In genomic region chr10:122373713-122374112, GRCh38 we compare ENCODE assay signal across 8 cellular contexts. TPM values are rescaled to one million over a fixed set of nuclear protein-coding genes. Genes with fewer than 3 reads are reported as not detected.
DNase-seq lines count a peak whose midpoint lies in the region; ATAC-seq and TF ChIP-seq lines count a peak whose summit lies in the region.

No MANE protein-coding gene starts in this region.

- peak overlapping the region; percentile 54 to 99 (median 85) for H3K4me3 ChIP-seq in dorsolateral prefrontal cortex
- peak overlapping the region; percentile 78 to 83 for H3K4me3 ChIP-seq in mucosa of rectum (ENCODE audit: low read length in 2 of 2)

- H3K27ac ChIP-seq in CD4-positive, alpha-beta T cell (ENCODE audit: low read depth, low read length) = peak overlapping the region; percentile 44
- H3K27ac ChIP-seq in dorsolateral prefrontal cortex (peak overlapping the region; percentile 89 to 99 (median 97)), mucosa of rectum (ENCODE audit: low read depth in 2 of 2, low read length in 2 of 2) (peak overlapping the region; percentile 61 to 72)

- H3K4me1 ChIP-seq in mucosa of rectum (ENCODE audit: control insufficient read depth in 2 of 2, insufficient read depth in 2 of 2, low read length in 2 of 2) = peaks cover 3 to 14% of the 10 kb centered on the region in 2 donors

- H3K27me3 ChIP-seq in CD4-positive, alpha-beta T cell (ENCODE audit: control insufficient read depth, insufficient read depth, low read length) = no peaks in the 10 kb centered on the region
- no peaks in the 10 kb centered on the region for H3K27me3 ChIP-seq in dorsolateral prefrontal cortex
- no peaks in the 10 kb centered on the region for H3K27me3 ChIP-seq in mucosa of rectum (ENCODE audit: control insufficient read depth in 2 of 2, insufficient read depth in 2 of 2, low read length in 2 of 2)

- no peak for DNase-seq in CD4-positive, alpha-beta T cell
- peak; percentile 52 for DNase-seq in NCI-H69 (lab: John Stamatoyannopoulos, UW)
- peak in 3 of 10 donors; percentile 16 to 40 (median 18) for DNase-seq in dorsolateral prefrontal cortex
- DNase-seq in NCI-H774 (lab: John Stamatoyannopoulos, UW) = no peak
- DNase-seq in 8988T = no peak

- peaks cover 13% of the 10 kb centered on the region for H3K36me3 Mint-ChIP-seq in CD4-positive, alpha-beta T cell (ENCODE audit: low read depth)

- intact Hi-C loops in CD4-positive, alpha-beta T cell (cut with DNase I, micrococcal nuclease) = loop anchor here (1.0 to 10.0 kb wide), 8 partner anchors 19 to 781 kb away; partner anchors contain the start of genes ACADSB (in 1 of the 2), BUB3 (in 1 of the 2), C10orf88 (in 1 of the 2) and IKZF5 (in 1 of the 2)
- intact Hi-C loops in dorsolateral prefrontal cortex (cut with DNase I) = loop anchor here (2.0 to 5.0 kb wide), 5 partner anchors 36 to 89 kb away; partner anchors contain the start of gene HTRA1 (in 1 of the 2)

- CTCF ChIA-PET in CD4-positive, alpha-beta T cell (lab: Charles Lee) = interaction anchor here (1.1 to 1.2 kb wide), 3 partner anchors 31 to 399 kb away, joined by 3 to 5 read pairs (median 3); no protein-coding TSS in a partner anchor

- TF ChIP-seq CTCF in CD4-positive, alpha-beta T cell (IDR thresholded peaks at IDR 0.05) = no peak
- TF ChIP-seq CTCF in dorsolateral prefrontal cortex (IDR thresholded peaks at IDR 0.05 in 54 of 56, conservative IDR thresholded peaks at IDR 0.05 in 2 of 56; ENCODE audit: low read depth in 1 of 56, partially characterized antibody in 56 of 56) = no peak

- no peaks in the 10 kb centered on the region for H3K9me3 ChIP-seq in CD4-positive, alpha-beta T cell (ENCODE audit: control insufficient read depth, low read length)
- H3K9me3 ChIP-seq in mucosa of rectum (ENCODE audit: control insufficient read depth in 2 of 2, low read length in 2 of 2) = no peaks in the 10 kb centered on the region

- peak overlapping the region; percentile 93 for H3K4me3 Mint-ChIP-seq in CD4-positive, alpha-beta T cell

- H3K36me3 ChIP-seq in mucosa of rectum (ENCODE audit: control insufficient read depth in 2 of 2, insufficient read depth in 2 of 2, low read length in 2 of 2) = no peaks in the 10 kb centered on the region

- H3K27me3 Mint-ChIP-seq in CD4-positive, alpha-beta T cell = peaks cover 16% of the 10 kb centered on the region

- peak overlapping the region; percentile 91 for H3K27ac Mint-ChIP-seq in CD4-positive, alpha-beta T cell

- ATAC-seq in CD4-positive, alpha-beta T cell (ENCODE audit: poor library complexity) = no peak
- ATAC-seq in GM18519 (IDR thresholded peaks at IDR 0.05; ENCODE audit: low FRiP score, unreplicated experiment) (no peak), HG03280 (IDR thresholded peaks at IDR 0.05; ENCODE audit: unreplicated experiment) (no peak)

- H3K9ac ChIP-seq in mucosa of rectum (ENCODE audit: low read depth in 1 of 2, low read length in 2 of 2) = peak overlapping the region; percentile 35 to 72

- no peaks in the 10 kb centered on the region for H3K9me3 Mint-ChIP-seq in CD4-positive, alpha-beta T cell

- POLR2A ChIA-PET in CD4-positive, alpha-beta T cell (lab: Charles Lee) = interaction anchor here (0.8 to 3.5 kb wide), 17 partner anchors 11 to 869 kb away, joined by 3 to 32 read pairs (median 9); partner anchors contain the start of genes ACADSB, BUB3 and IKZF5

- peaks cover 43% of the 10 kb centered on the region for H3K4me1 Mint-ChIP-seq in CD4-positive, alpha-beta T cell (ENCODE audit: low read depth)

RNA-seq across cellular contexts. Expression of gene PLEKHA1, which starts 0.8 kb away (rescaled TPM):
- total RNA-seq in CD4-positive, alpha-beta T cell = 10 to 100 TPM; 24.9 to 26.8 TPM
- total RNA-seq in dorsolateral prefrontal cortex = 100 to 1,000 TPM in 89 of 120 experiments, 10 to 100 TPM in 31; 60.2 to 156 (median 112) TPM

Comparison
In these comparisons a context has a peak if more than half of its experiments do, and no peak if none do; other contexts are left out.
1. H3K27ac ChIP-seq: peak in every context shown above with its lines; median percentile 97 in dorsolateral prefrontal cortex; 66 in mucosa of rectum; 44 in CD4-positive, alpha-beta T cell.